Comparison of ENCODE assay signal across 1 cellular context in genomic region chr2:65212619-65213018, GRCh38.
A peak's percentile ranks its signal among the peaks of the same experiment; 100 is the strongest.
TF ChIP-seq lines count a peak whose summit lies in the region.

No MANE protein-coding gene starts in this region.

TF ChIP-seq in HEK293, 187 proteins besides CTCF, POLR2A, EP300 and RAD21 (continued from another document):
- TF ChIP-seq INSM2 (tag by site-specific recombination; IDR thresholded peaks at IDR 0.05) (no peak), SCRT2 (tag by site-specific recombination; IDR thresholded peaks at IDR 0.05) (0 out of 2 replicates have a peak, but pooled peaks have one; percentile 20)
